Comparison of ENCODE assay signal across 16 cellular contexts in genomic region chr22:31122196-31122531, GRCh38. TPM values are rescaled to one million over a fixed set of nuclear protein-coding genes. Genes with fewer than 3 reads are reported as not detected.
DNase-seq lines count a peak whose midpoint lies in the region; ATAC-seq, FAIRE-seq and TF ChIP-seq lines count a peak whose summit lies in the region.
"Had no signal": no experiment of that assay in that cellular context is flagged by ENCODE, and none has a peak within 500 bp of the region (broad histone marks: within the 10 kb centered on the region; RNA-seq: fewer than 3 reads in every experiment).

No MANE protein-coding gene starts in this region.

- ATAC-seq in psoas muscle: peak in 3 of 4 donors; percentile 51 to 71 (median 56)
- no peak for ATAC-seq in GM18861 (IDR thresholded peaks at IDR 0.05; ENCODE audit: unreplicated experiment)

- H3K27ac Mint-ChIP-seq in brain: peak overlapping the region; percentile 49 to 86 (median 59)
- H3K27ac Mint-ChIP-seq: activated CD4-positive, alpha-beta memory T cell treated with anti-CD3 and anti-CD28 coated beads for 36 hours had no signal

- H3K9me3 Mint-ChIP-seq in brain: no peaks in the 10 kb centered on the region
- H3K9me3 Mint-ChIP-seq: activated CD4-positive, alpha-beta memory T cell treated with anti-CD3 and anti-CD28 coated beads for 36 hours had no signal

- H3K36me3 ChIP-seq in HEK293 (ENCODE audit: control insufficient read depth in 2 of 2, insufficient read depth in 1 of 2, low read length in 2 of 2): no peaks in the 10 kb centered on the region
- no peaks in the 10 kb centered on the region for H3K36me3 ChIP-seq in hepatocyte (replicated peaks; ENCODE audit: insufficient read depth, low read depth)
- no peaks in the 10 kb centered on the region for H3K36me3 ChIP-seq in psoas muscle (ENCODE audit: insufficient read depth in 1 of 2, low read depth in 1 of 2)
- no peaks in the 10 kb centered on the region for H3K36me3 ChIP-seq in vagina
- H3K36me3 ChIP-seq: BE2C, brain microvascular endothelial cell, ovary had no signal

- no peak overlapping the region for H3K4me3 ChIP-seq in HEK293 (ENCODE audit: low read depth, low read length)
- H3K4me3 ChIP-seq in hepatocyte: no peak overlapping the region
- no peak overlapping the region for H3K4me3 ChIP-seq in psoas muscle
- peak overlapping the region in 1 of 2 donors; percentile 41 for H3K4me3 ChIP-seq in vagina

- H3K27ac ChIP-seq in HEK293 (ENCODE audit: extremely low read depth, low read depth, low read length) (no peak overlapping the region; the same call in 1 of the 2 replicates), hepatocyte (peak overlapping the region; percentile 82), psoas muscle (peak overlapping the region; percentile 5), vagina (no peak overlapping the region)
- H3K27ac ChIP-seq: brain microvascular endothelial cell, ovary had no signal

- no peak for FAIRE-seq in D721Med (lab: Jason Lieb, UNC)
- FAIRE-seq: endothelial cell of umbilical vein had no signal

- WGBS in hepatocyte (ENCODE audit: low lambda C conversion rate, missing lambda C conversion rate): 77% methylated on average over 2 of the region's 2 CpGs
- 63 to 68% (median 65%) methylated on average over 2 of the region's 2 CpGs for WGBS in psoas muscle, 3 donors

- no peaks in the 10 kb centered on the region for H3K9me2 ChIP-seq in hepatocyte (replicated peaks; ENCODE audit: insufficient read depth)

- peak overlapping the region; percentile 45 for H2AFZ ChIP-seq in hepatocyte

- H3K27me3 Mint-ChIP-seq in brain: peaks cover 5% of the 10 kb centered on the region
- H3K27me3 Mint-ChIP-seq: activated CD4-positive, alpha-beta memory T cell treated with anti-CD3 and anti-CD28 coated beads for 36 hours had no signal

- H3K4me1 Mint-ChIP-seq in brain: peaks cover 40% of the 10 kb centered on the region

- H3K36me3 Mint-ChIP-seq in brain: no peaks in the 10 kb centered on the region
- H3K36me3 Mint-ChIP-seq: activated CD4-positive, alpha-beta memory T cell treated with anti-CD3 and anti-CD28 coated beads for 36 hours had no signal

- POLR2A ChIA-PET in HEK293 (lab: Yijun Ruan, JAX): interaction anchor here (0.6 to 1.5 kb wide), 7 partner anchors 14 to 698 kb away, joined by 3 to 7 read pairs (median 5); partner anchors contain the start of genes LIMK2, MORC2, RNF185 and SELENOM

- no peak for TF ChIP-seq POLR2A in vagina (IDR thresholded peaks at IDR 0.05)

- H3K4me2 ChIP-seq in hepatocyte: peak overlapping the region; percentile 91

- no peaks in the 10 kb centered on the region for H3K79me2 ChIP-seq in hepatocyte

- DNase-seq in hepatocyte (ENCODE audit: low spot score) (no peak), psoas muscle (no peak), D721Med (ENCODE audit: insufficient read length, low spot score) (no peak), vagina (ENCODE audit: extremely low spot score in 2 of 2) (no peak), RKO (ENCODE audit: low spot score) (no peak)
- DNase-seq: activated CD4-positive, alpha-beta memory T cell treated with anti-CD3 and anti-CD28 coated beads for 36 hours; activated gamma-delta T cell treated with Interleukin-2 at 50 U/mL for 16 hours; KG1; NCI-H524 treated with DMSO at 0.1 percent for 48 hours had no signal

- CTCF ChIA-PET in HEK293 (lab: Yijun Ruan, JAX): interaction anchor here (0.7 to 1.3 kb wide), 5 partner anchors 14 to 1816 kb away, joined by 3 to 5 read pairs (median 3); partner anchors contain the start of gene SELENOM

- no peak for TF ChIP-seq CTCF in HEK293 (tag by site-specific recombination; IDR thresholded peaks at IDR 0.05)
- no peak for TF ChIP-seq CTCF in brain (conservative IDR thresholded peaks at IDR 0.05)
- TF ChIP-seq CTCF in hepatocyte (IDR thresholded peaks at IDR 0.05; ENCODE audit: poor library complexity): no peak
- no peak for TF ChIP-seq CTCF in psoas muscle (IDR thresholded peaks at IDR 0.05)
- TF ChIP-seq CTCF in D721Med (IDR thresholded peaks at IDR 0.05; ENCODE audit: insufficient read depth, missing control alignments): no peak
- TF ChIP-seq CTCF in vagina (IDR thresholded peaks at IDR 0.05): no peak

- intact Hi-C loops in psoas muscle (cut with DNase I) (no loop called here), vagina (cut with DNase I) (no loop called here)

- H4K20me1 ChIP-seq in hepatocyte (ENCODE audit: insufficient read depth, poor library complexity, severe bottlenecking): no peaks in the 10 kb centered on the region

- H3K4me1 ChIP-seq in HEK293 (ENCODE audit: control insufficient read depth, insufficient read depth, low read length) (0 out of 2 replicates have a peak, but pooled peaks cover 2% of the 10 kb centered on the region), hepatocyte (ENCODE audit: insufficient read depth) (peaks cover 17% of the 10 kb centered on the region), psoas muscle (peaks cover 24% of the 10 kb centered on the region), vagina (peaks cover 14% of the 10 kb centered on the region)

- no peaks in the 10 kb centered on the region for H3K9me3 ChIP-seq in HEK293 (ENCODE audit: control insufficient read depth, insufficient read depth, low read depth, low read length)
- H3K9me3 ChIP-seq in hepatocyte (ENCODE audit: low read depth): no peaks in the 10 kb centered on the region
- no peaks in the 10 kb centered on the region for H3K9me3 ChIP-seq in psoas muscle
- no peaks in the 10 kb centered on the region for H3K9me3 ChIP-seq in vagina
- H3K9me3 ChIP-seq: BE2C, ovary had no signal

- peak overlapping the region; percentile 50 to 87 (median 74) for H3K4me3 Mint-ChIP-seq in brain
- H3K4me3 Mint-ChIP-seq: activated CD4-positive, alpha-beta memory T cell treated with anti-CD3 and anti-CD28 coated beads for 36 hours had no signal

- no peaks in the 10 kb centered on the region for H3K27me3 ChIP-seq in hepatocyte
- H3K27me3 ChIP-seq in psoas muscle (ENCODE audit: insufficient read depth in 3 of 3, low read length in 2 of 3): no peaks in the 10 kb centered on the region
- no peaks in the 10 kb centered on the region for H3K27me3 ChIP-seq in vagina
- H3K27me3 ChIP-seq: BE2C, brain microvascular endothelial cell, ovary had no signal

TF ChIP-seq in HEK293, 187 proteins besides CTCF, POLR2A, EP300 and RAD21 (continues in another document):
- TF ChIP-seq HIC1 (tag by site-specific recombination; IDR thresholded peaks at IDR 0.05) (0 out of 2 replicates have a peak, but pooled peaks have one; percentile 40), SALL2 (tag by site-specific recombination; IDR thresholded peaks at IDR 0.05; ENCODE audit: borderline replicate concordance) (no peak), ZNF560 (tag by site-specific recombination; IDR thresholded peaks at IDR 0.05; ENCODE audit: borderline replicate concordance) (no peak), BCL6B (tag by site-specific recombination; IDR thresholded peaks at IDR 0.05) (no peak), ZXDB (tag by site-specific recombination; IDR thresholded peaks at IDR 0.05) (no peak), KLF1 (tag by site-specific recombination; IDR thresholded peaks at IDR 0.05) (peak; percentile 56; the same call in 1 of the 2 replicates)

RNA-seq across cellular contexts. Expression of gene INPP5J, which starts 0.6 kb away (rescaled TPM):
- polyA plus RNA-seq in brain (ENCODE audit: insufficient read depth, low read depth, low replicate concordance) (5.6 TPM), hepatocyte (5.6 and 6.1 TPM in 2 replicates), psoas muscle (under 1 TPM; 0.14 to 0.65 (median 0.36) TPM)
- total RNA-seq in hepatocyte (3.4 and 3.5 TPM in 2 replicates), psoas muscle (1 to 10 TPM; 1.3 to 4.4 (median 2.5) TPM), vagina (5.9 TPM)

RNA-seq across cellular contexts. Expression of gene SELENOM, which starts 14.8 kb away (rescaled TPM):
- polyA plus RNA-seq in brain (ENCODE audit: insufficient read depth, low read depth, low replicate concordance): 96.1 TPM
- total RNA-seq in hepatocyte: 130 and 156 TPM in 2 replicates
- polyA plus RNA-seq in hepatocyte: 240 and 307 TPM in 2 replicates
- total RNA-seq in psoas muscle: 10 to 100 TPM; 45.4 to 68.2 (median 52.3) TPM
- 10 to 100 TPM; 23.6 to 64.3 (median 44.0) TPM for polyA plus RNA-seq in psoas muscle
- total RNA-seq in vagina: 941 TPM

RNA-seq across cellular contexts. Expression of gene PLA2G3, which starts 18.1 kb away (rescaled TPM):
- polyA plus RNA-seq in brain (ENCODE audit: insufficient read depth, low read depth, low replicate concordance) (0.12 TPM), hepatocyte (0.33 and 0.52 TPM in 2 replicates), psoas muscle (not detected)
- total RNA-seq in hepatocyte (0.04 and 0.10 TPM in 2 replicates), psoas muscle (not detected), vagina (6.1 TPM)
- total RNA-seq: activated CD4-positive, alpha-beta memory T cell treated with anti-CD3 and anti-CD28 coated beads for 36 hours had no signal
- polyA plus RNA-seq: ovary had no signal

RNA-seq across cellular contexts. Expression of gene RNF185, which starts 37.8 kb away (rescaled TPM):
- 26.1 TPM for polyA plus RNA-seq in brain (ENCODE audit: insufficient read depth, low read depth, low replicate concordance)
- total RNA-seq in hepatocyte: 48.0 and 49.3 TPM in 2 replicates
- polyA plus RNA-seq in hepatocyte: 43.2 and 46.5 TPM in 2 replicates
- total RNA-seq in psoas muscle: 10 to 100 TPM; 18.7 to 38.7 (median 25.8) TPM
- 10 to 100 TPM; 16.9 to 26.7 (median 19.4) TPM for polyA plus RNA-seq in psoas muscle
- total RNA-seq in vagina: 22.8 TPM

RNA-seq across cellular contexts. Expression of gene SMTN, which starts 41.0 kb away (rescaled TPM):
- polyA plus RNA-seq in brain (ENCODE audit: insufficient read depth, low read depth, low replicate concordance) (32.3 TPM), hepatocyte (88.7 and 112 TPM in 2 replicates), psoas muscle (10 to 100 TPM; 23.0 to 43.4 (median 36.5) TPM)
- total RNA-seq in hepatocyte (43.0 and 64.7 TPM in 2 replicates), psoas muscle (10 to 100 TPM; 33.6 to 79.3 (median 66.5) TPM), vagina (199 TPM)

Comparison
In these comparisons a context has a peak if more than half of its experiments do, and no peak if none do; other contexts are left out.
1. H3K27ac ChIP-seq: peak in hepatocyte (single experiment) and psoas muscle (single experiment); none in HEK293 (single experiment) and vagina (single experiment).